ENCODE assay signal across 1 cellular context in genomic region chr19:17948967-17949930, GRCh38.
A peak's percentile ranks its signal among the peaks of the same experiment; 100 is the strongest.
TF ChIP-seq lines count a peak whose summit lies in the region.

No MANE protein-coding gene starts in this region.

TF ChIP-seq in GM12878, 131 proteins besides CTCF, POLR2A, EP300 and RAD21 (continued from another document):
- TF ChIP-seq ZNF274 (IDR thresholded peaks at IDR 0.05; ENCODE audit: insufficient read depth, insufficient read length) (no peak), MEF2B (IDR thresholded peaks at IDR 0.05; ENCODE audit: partially characterized antibody, poor library complexity, severe bottlenecking) (no peak), ZBTB33 (IDR thresholded peaks at IDR 0.05) (no peak), ZSCAN29 (IDR thresholded peaks at IDR 0.05) (no peak), CHD2 (IDR thresholded peaks at IDR 0.05; ENCODE audit: borderline replicate concordance, low read depth, low read length) (0 out of 2 replicates have a peak, but pooled peaks have one; percentile 17), GATAD2B (conservative IDR thresholded peaks at IDR 0.05; ENCODE audit: low read depth) (no peak)
